Comparison of ENCODE assay signal across 20 cellular contexts in the genomic region with DNA sequence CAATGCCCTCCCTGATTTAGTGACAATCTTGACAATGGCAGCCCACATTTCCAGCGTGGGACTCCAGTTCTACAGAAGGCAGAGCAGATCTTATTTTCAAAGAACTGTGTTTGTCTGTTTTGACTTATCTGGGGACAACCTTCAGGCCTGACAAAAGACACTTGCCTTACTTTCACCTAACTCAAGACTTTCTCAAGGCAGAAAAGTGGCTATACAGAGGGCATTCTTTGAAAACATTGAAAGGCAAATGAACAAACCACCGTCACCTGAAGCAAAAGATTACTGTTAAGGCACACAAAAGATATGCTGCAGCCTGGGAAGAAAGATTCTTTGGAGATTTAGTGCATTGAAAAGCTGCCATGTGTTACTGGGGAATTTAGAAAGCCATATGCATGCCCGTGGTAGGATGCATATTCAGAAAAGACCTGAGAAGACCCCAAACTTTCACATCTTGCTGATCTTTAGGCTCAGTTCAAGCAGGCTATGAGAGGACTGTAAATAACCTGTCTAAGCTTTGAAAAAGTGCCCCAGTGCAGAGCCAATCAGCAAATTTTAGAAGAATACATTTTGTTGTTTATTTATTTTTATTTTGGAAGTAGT.
"Had no signal": no experiment of that assay in that cellular context is flagged by ENCODE, and none has a peak within 500 bp of the region (broad histone marks: within the 10 kb centered on the region; RNA-seq: fewer than 3 reads in every experiment).

No MANE protein-coding gene starts in this region.

- H3K27me3 ChIP-seq: heart left ventricle, neutrophil, tibial nerve, uterus had no signal

- H3K9me3 ChIP-seq: neutrophil, tibial nerve, uterus had no signal

- DNase-seq: activated CD4-positive, CD25-positive, alpha-beta regulatory T cell treated with anti-CD3 and anti-CD28 coated beads, Interleukin-2, amount 50 U/mL, for 72 hours; activated naive CD4-positive, alpha-beta T cell treated with anti-CD3 and anti-CD28 coated beads for 36 hours; activated naive CD8-positive, alpha-beta T cell treated with anti-CD3 and anti-CD28 coated beads, Interleukin-2, amount 50 U/mL, for 24 hours; activated T-cell treated with anti-CD3 and anti-CD28 coated beads for 4 hours; aorta; cerebellar nuclear complex; dermis blood vessel endothelial cell; effector memory CD8-positive, alpha-beta T cell; foreskin melanocyte; heart left ventricle; islet precursor cell; stimulated activated CD4-positive, alpha-beta T cell treated with anti-CD3 and anti-CD28 coated beads, Interleukin-15, amount 100 ng/mL, for 24 hours; stimulated activated CD4-positive, alpha-beta T cell treated with anti-CD3 and anti-CD28 coated beads, Interleukin-4, amount 100 ng/mL, for 1 hour; stimulated activated naive CD4-positive, alpha-beta T cell; T1000; uterus had no signal

- H3K4me3 ChIP-seq: heart left ventricle, skin epidermis, tibial nerve, uterus had no signal

- ATAC-seq: activated naive CD8-positive, alpha-beta T cell treated with anti-CD3 and anti-CD28 coated beads, Interleukin-2, amount 50 U/mL, for 24 hours; effector memory CD8-positive, alpha-beta T cell; heart left ventricle had no signal

- H3K4me1 ChIP-seq: uterus had no signal

- H3K27ac ChIP-seq: epithelial cell of prostate, heart left ventricle, neutrophil, skin epidermis, uterus had no signal

- H3K36me3 ChIP-seq: neutrophil, uterus had no signal
